15 cellular contexts compared by ENCODE assay signal in the genomic region with DNA sequence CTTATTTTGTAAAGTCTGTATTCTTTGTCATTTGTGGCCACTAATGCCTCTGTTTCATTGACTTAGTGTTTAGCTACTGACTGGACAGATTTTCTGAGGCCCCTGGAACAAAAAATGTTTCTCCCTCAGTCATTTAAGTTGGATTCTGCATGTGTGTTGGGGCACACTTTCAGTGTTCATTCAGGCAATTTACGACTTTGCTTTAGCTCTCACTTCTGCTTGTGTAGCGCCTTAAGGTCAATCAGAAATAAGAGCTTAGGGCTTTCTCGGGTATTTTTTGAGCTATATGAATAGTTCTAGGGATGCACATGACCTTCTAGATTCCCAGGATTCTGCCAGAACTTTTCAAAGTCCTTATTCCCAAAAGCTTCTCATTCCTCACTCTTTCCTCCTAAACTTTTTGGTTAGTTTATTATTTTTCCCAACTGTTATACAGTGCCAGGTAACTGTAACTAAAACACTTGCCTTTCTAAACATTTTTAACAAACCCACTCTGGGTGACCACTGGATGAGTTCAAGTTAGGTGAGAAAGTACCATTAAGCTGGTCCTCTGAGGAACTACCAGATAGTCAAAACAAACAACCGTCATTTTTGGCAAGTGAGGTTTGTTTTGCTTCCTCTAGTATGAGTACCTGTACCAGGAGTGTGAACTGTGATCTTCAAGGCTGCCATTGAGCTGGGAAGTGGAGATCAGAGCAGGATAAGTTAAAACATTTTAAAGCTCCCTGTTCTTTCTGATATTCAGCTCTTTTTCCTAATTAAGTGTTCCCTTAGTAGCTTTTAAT.
"Had no signal": no experiment of that assay in that cellular context is flagged by ENCODE, and none has a peak within 500 bp of the region (broad histone marks: within the 10 kb centered on the region; RNA-seq: fewer than 3 reads in every experiment).

No MANE protein-coding gene starts in this region.

- H3K27ac ChIP-seq: coronary artery, gastrocnemius medialis, heart left ventricle, left lung, thyroid gland had no signal

- DNase-seq: activated CD4-positive, alpha-beta T cell treated with anti-CD3 and anti-CD28 coated beads, Interleukin-2, amount 10 ng/mL, durations not matched to agents 7 days and 5 days; activated CD8-positive, alpha-beta memory T cell treated with anti-CD3 and anti-CD28 coated beads, Interleukin-2, amount 50 U/mL, for 48 hours; activated gamma-delta T cell; activated T-cell treated with anti-CD3 and anti-CD28 coated beads, Interleukin-2, amount 50 U/mL, for 72 hours; amniotic stem cell; effector memory CD4-positive, alpha-beta T cell; gastrocnemius medialis; heart left ventricle; left lung; natural killer cell; posterior cingulate gyrus; retina; thyroid gland had no signal

- ATAC-seq: activated T-cell treated with anti-CD3 and anti-CD28 coated beads, Interleukin-2, amount 50 U/mL, for 72 hours; gastrocnemius medialis; heart left ventricle; left lung; natural killer cell; stimulated activated effector memory CD8-positive, alpha-beta T cell treated with anti-CD3 and anti-CD28 coated beads, Interleukin-12 subunit alpha, Interleukin-12 subunit beta, amount 100 ng/mL, for 72 hours had no signal

- H3K4me3 ChIP-seq: coronary artery, gastrocnemius medialis, heart left ventricle, left lung, thyroid gland had no signal

- H3K27me3 ChIP-seq: gastrocnemius medialis, heart left ventricle, left lung, thyroid gland had no signal

- H3K36me3 ChIP-seq: gastrocnemius medialis, heart left ventricle, left lung, thyroid gland had no signal

- H3K9me3 ChIP-seq: gastrocnemius medialis, thyroid gland had no signal

- H3K4me1 ChIP-seq: gastrocnemius medialis, heart left ventricle, left lung, thyroid gland had no signal
